Comparison of ENCODE assay signal across 1 cellular context in the genomic region with DNA sequence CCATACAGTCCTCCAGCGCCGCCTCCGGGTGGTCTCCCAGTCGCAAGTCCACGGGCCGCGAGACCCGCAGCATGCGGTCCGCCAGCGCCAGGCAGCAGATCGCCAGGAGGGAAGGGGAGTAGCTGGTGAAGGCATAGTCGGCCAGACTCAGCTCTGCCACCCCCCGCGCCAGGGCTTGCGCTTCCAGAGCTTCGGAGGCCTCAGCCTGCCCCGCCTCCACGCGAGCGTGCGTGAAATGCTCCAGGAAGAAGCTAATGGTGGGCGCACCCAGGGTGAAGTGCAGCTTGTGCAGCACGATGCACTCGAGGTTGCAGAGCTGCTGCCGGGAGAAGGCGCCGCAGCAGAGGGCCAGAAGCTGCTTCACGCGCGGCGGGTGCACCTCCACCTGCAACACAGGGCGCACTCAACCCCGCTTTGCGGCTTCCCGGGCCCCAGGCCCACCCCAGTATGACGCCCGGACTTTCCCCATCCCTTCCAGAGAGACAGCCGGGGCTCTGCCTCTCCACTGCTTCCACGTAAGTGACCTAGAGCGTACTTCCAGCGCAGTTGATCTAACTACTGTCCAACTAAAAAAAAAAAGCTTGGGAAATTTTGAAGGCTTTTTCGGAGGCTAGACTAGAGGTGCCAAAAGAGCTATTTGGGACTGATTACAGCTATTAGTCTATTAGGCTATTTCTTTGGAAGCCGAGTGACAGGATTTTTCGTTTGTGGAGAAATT.
A peak's percentile ranks its signal among the peaks of the same experiment; 100 is the strongest.
TF ChIP-seq lines count a peak whose summit lies in the region.

No MANE protein-coding gene starts in this region.

TF ChIP-seq in H1, 55 proteins besides CTCF, POLR2A, EP300 and RAD21 (continued from another document):
- TF ChIP-seq GABPA (IDR thresholded peaks at IDR 0.05; ENCODE audit: borderline replicate concordance, insufficient read depth, low read length) (no peak), KDM4A (IDR thresholded peaks at IDR 0.05; ENCODE audit: low read depth, low read length, severe bottlenecking) (no peak), RNF2 (IDR thresholded peaks at IDR 0.05; ENCODE audit: borderline replicate concordance, low read depth, low read length, missing control alignments, poor library complexity, severe bottlenecking) (peak; percentile 90), SUZ12 (IDR thresholded peaks at IDR 0.05; ENCODE audit: low read length) (peak; percentile 98), PHF8 (conservative IDR thresholded peaks at IDR 0.05; ENCODE audit: low read depth, low read length) (no peak), CREB1 (IDR thresholded peaks at IDR 0.05) (no peak), BCL11A (IDR thresholded peaks at IDR 0.05; ENCODE audit: low read depth in 2 of 2, low read length in 2 of 2) (no peak), RFX5 (IDR thresholded peaks at IDR 0.05; ENCODE audit: borderline replicate concordance, low read depth, low read length) (no peak), POU5F1 (IDR thresholded peaks at IDR 0.05; ENCODE audit: low read depth, low read length) (no peak)
- TF ChIP-seq, protein P1, sequence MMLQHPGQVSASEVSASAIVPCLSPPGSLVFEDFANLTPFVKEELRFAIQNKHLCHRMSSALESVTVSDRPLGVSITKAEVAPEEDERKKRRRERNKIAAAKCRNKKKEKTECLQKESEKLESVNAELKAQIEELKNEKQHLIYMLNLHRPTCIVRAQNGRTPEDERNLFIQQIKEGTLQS (IDR thresholded peaks at IDR 0.05; ENCODE audit: insufficient read depth, low read depth, low read length) = no peak
